22 cellular contexts compared by ENCODE assay signal in the genomic region with DNA sequence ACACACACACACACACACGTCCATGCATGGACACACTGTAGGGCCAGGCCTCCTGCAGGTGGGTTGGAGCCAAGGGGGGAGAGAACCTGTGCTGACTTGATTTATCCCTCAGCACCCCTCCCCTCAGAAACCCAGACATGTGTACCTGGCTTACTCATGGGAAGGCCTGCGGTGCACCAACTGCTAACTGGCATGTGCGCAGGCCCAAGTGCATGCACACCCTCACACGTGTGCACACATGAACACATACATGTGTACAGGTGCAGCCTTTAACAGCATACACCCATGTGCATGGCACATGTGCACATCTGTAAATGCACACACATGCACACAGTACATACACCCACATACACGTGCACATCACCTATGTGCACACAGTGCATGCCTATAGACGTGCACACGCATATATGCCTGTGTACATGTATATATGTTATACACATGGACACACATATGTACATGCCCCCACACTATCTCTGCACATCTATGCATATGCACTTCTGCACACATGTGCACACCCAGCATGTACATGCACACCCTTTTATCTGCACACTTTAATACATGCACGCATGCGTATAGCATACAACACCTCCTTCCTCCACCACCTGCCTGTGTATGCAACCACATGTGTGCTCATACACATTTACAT.
"Had no signal": no experiment of that assay in that cellular context is flagged by ENCODE, and none has a peak within 500 bp of the region (broad histone marks: within the 10 kb centered on the region; RNA-seq: fewer than 3 reads in every experiment).

No MANE protein-coding gene starts in this region.

- H3K27ac Mint-ChIP-seq: activated CD4-positive, alpha-beta memory T cell treated with anti-CD3 and anti-CD28 coated beads, Interleukin-2, amount 10 ng/mL, durations not matched to agents 7 days and 5 days; activated CD8-positive, alpha-beta memory T cell treated with anti-CD3 and anti-CD28 coated beads, Interleukin-2, amount 10 ng/mL, durations not matched to agents 7 days and 5 days; activated naive CD8-positive, alpha-beta T cell treated with anti-CD3 and anti-CD28 coated beads for 36 hours; neural progenitor cell; stimulated activated naive B cell treated with anti-CD40 and anti-IgM and Interleukin-4, amounts not matched to agents 10 μg/mL and 1 μg/mL and 100 μg/mL, for 72 hours; T-helper 2 cell treated with Interferon-gamma antibody and Interleukin-4, amounts not matched to agents 5 μg/mL and 100 μg/mL, for 36 hours; WTC11 had no signal

- ATAC-seq: activated CD8-positive, alpha-beta memory T cell treated with anti-CD3 and anti-CD28 coated beads, Interleukin-2, amount 10 ng/mL, durations not matched to agents 7 days and 5 days; body of pancreas; left lung; pancreas; stimulated activated naive B cell treated with anti-CD40 and anti-IgM and Interleukin-4, amounts not matched to agents 10 μg/mL and 1 μg/mL and 100 μg/mL, for 72 hours; WTC11 had no signal

- H3K4me3 Mint-ChIP-seq: activated CD4-positive, alpha-beta memory T cell treated with anti-CD3 and anti-CD28 coated beads, Interleukin-2, amount 10 ng/mL, durations not matched to agents 7 days and 5 days; activated CD8-positive, alpha-beta memory T cell treated with anti-CD3 and anti-CD28 coated beads, Interleukin-2, amount 10 ng/mL, durations not matched to agents 7 days and 5 days; activated naive CD8-positive, alpha-beta T cell treated with anti-CD3 and anti-CD28 coated beads for 36 hours; neural progenitor cell; stimulated activated naive B cell treated with anti-CD40 and anti-IgM and Interleukin-4, amounts not matched to agents 10 μg/mL and 1 μg/mL and 100 μg/mL, for 72 hours; T-helper 2 cell treated with Interferon-gamma antibody and Interleukin-4, amounts not matched to agents 5 μg/mL and 100 μg/mL, for 36 hours; WTC11 had no signal

- H3K4me1 ChIP-seq: body of pancreas, left lung, neural progenitor cell, pancreas, sigmoid colon, uterus had no signal

- H3K27ac ChIP-seq: body of pancreas, left lung, neural progenitor cell, pancreas, sigmoid colon, uterus had no signal

- H3K27me3 Mint-ChIP-seq: activated CD4-positive, alpha-beta memory T cell treated with anti-CD3 and anti-CD28 coated beads, Interleukin-2, amount 10 ng/mL, durations not matched to agents 7 days and 5 days; activated CD8-positive, alpha-beta memory T cell treated with anti-CD3 and anti-CD28 coated beads, Interleukin-2, amount 10 ng/mL, durations not matched to agents 7 days and 5 days; activated naive CD8-positive, alpha-beta T cell treated with anti-CD3 and anti-CD28 coated beads for 36 hours; stimulated activated naive B cell treated with anti-CD40 and anti-IgM and Interleukin-4, amounts not matched to agents 10 μg/mL and 1 μg/mL and 100 μg/mL, for 72 hours had no signal

- DNase-seq: activated CD4-positive, alpha-beta memory T cell treated with anti-CD3 and anti-CD28 coated beads, Interleukin-2, amount 10 ng/mL, durations not matched to agents 7 days and 5 days; activated CD4-positive, alpha-beta T cell treated with anti-CD3 and anti-CD28 coated beads for 48 hours; activated CD8-positive, alpha-beta memory T cell treated with anti-CD3 and anti-CD28 coated beads, Interleukin-2, amount 10 ng/mL, durations not matched to agents 7 days and 5 days; activated naive CD8-positive, alpha-beta T cell treated with anti-CD3 and anti-CD28 coated beads for 36 hours; central memory CD4-positive, alpha-beta T cell; foreskin melanocyte; hypothalamus; mammary epithelial cell; SK-N-SH; stimulated activated CD4-positive, alpha-beta T cell treated with anti-CD3 and anti-CD28 coated beads, Interleukin-4, amount 100 ng/mL, for 4 hours; stimulated activated naive B cell treated with anti-CD40 and anti-IgM and Interleukin-4, amounts not matched to agents 10 μg/mL and 1 μg/mL and 100 μg/mL, for 72 hours had no signal

- FAIRE-seq: colon, kidney, pancreas, TTC549 had no signal

- H3K9me3 ChIP-seq: body of pancreas, left lung, pancreas, sigmoid colon, SK-N-SH, uterus had no signal

- H3K36me3 ChIP-seq: uterus had no signal

- H3K4me3 ChIP-seq: body of pancreas, left lung, neural progenitor cell, pancreas, sigmoid colon, uterus had no signal

- H3K9me3 Mint-ChIP-seq: neural progenitor cell had no signal

- H3K4me1 Mint-ChIP-seq: activated CD4-positive, alpha-beta memory T cell treated with anti-CD3 and anti-CD28 coated beads, Interleukin-2, amount 10 ng/mL, durations not matched to agents 7 days and 5 days; activated CD8-positive, alpha-beta memory T cell treated with anti-CD3 and anti-CD28 coated beads, Interleukin-2, amount 10 ng/mL, durations not matched to agents 7 days and 5 days; activated naive CD8-positive, alpha-beta T cell treated with anti-CD3 and anti-CD28 coated beads for 36 hours; WTC11 had no signal

- H3K36me3 Mint-ChIP-seq: activated CD8-positive, alpha-beta memory T cell treated with anti-CD3 and anti-CD28 coated beads, Interleukin-2, amount 10 ng/mL, durations not matched to agents 7 days and 5 days had no signal

- H3K27me3 ChIP-seq: body of pancreas, left lung, neural progenitor cell, pancreas, sigmoid colon, uterus had no signal
